Comparison of ENCODE assay signal across 21 cellular contexts in genomic region chr2:145524303-145524702, GRCh38.
"Had no signal": no experiment of that assay in that cellular context is flagged by ENCODE, and none has a peak within 500 bp of the region (broad histone marks: within the 10 kb centered on the region; RNA-seq: fewer than 3 reads in every experiment).

No MANE protein-coding gene starts in this region.

- H3K27ac ChIP-seq: esophagus muscularis mucosa, left lung, lower lobe of right lung, skin epidermis, uterus had no signal

- H3K4me3 ChIP-seq: left lung, lower lobe of right lung, skin epidermis, uterus had no signal

- H3K27me3 ChIP-seq: esophagus muscularis mucosa, left lung, uterus had no signal

- ATAC-seq: activated CD8-positive, alpha-beta memory T cell treated with anti-CD3 and anti-CD28 coated beads, Interleukin-2, amount 10 ng/mL, durations not matched to agents 7 days and 5 days; activated CD8-positive, alpha-beta T cell treated with anti-CD3 and anti-CD28 coated beads for 36 hours; left lung; lower lobe of right lung; natural killer cell; sciatic nerve had no signal

- DNase-seq: activated B cell treated with CpG ODN at 0.5 μM for 24 hours; activated CD4-positive, alpha-beta T cell treated with anti-CD3 and anti-CD28 coated beads, Interleukin-2, amount 50 U/mL, for 1 hour; activated CD8-positive, alpha-beta memory T cell treated with anti-CD3 and anti-CD28 coated beads, Interleukin-2, amount 10 ng/mL, durations not matched to agents 7 days and 5 days; activated CD8-positive, alpha-beta T cell treated with anti-CD3 and anti-CD28 coated beads for 36 hours; activated naive CD4-positive, alpha-beta T cell treated with Interleukin-2 at 50 U/mL for 16 hours; activated T-cell treated with anti-CD3 and anti-CD28 coated beads, Interleukin-2, amount 50 U/mL, for 48 hours; anterior cingulate cortex; endodermal cell; foreskin melanocyte; left lung; lower lobe of right lung; mesendoderm; natural killer cell; stimulated activated CD4-positive, alpha-beta T cell treated with anti-CD3 and anti-CD28 coated beads, Interleukin-12 subunit alpha, Interleukin-12 subunit beta, amount 100 ng/mL, for 4 hours; stimulated activated CD4-positive, alpha-beta T cell treated with anti-CD3 and anti-CD28 coated beads, Interleukin-4, amount 100 ng/mL, for 1 hour; uterus had no signal

- H3K9me3 ChIP-seq: lower lobe of right lung, uterus had no signal

- H3K4me1 ChIP-seq: esophagus muscularis mucosa, left lung, lower lobe of right lung, uterus had no signal

- H3K36me3 ChIP-seq: esophagus muscularis mucosa, left lung, lower lobe of right lung, uterus had no signal

- FAIRE-seq: bronchial epithelial cell, islet of Langerhans had no signal
